18 cellular contexts compared by ENCODE assay signal in the genomic region with DNA sequence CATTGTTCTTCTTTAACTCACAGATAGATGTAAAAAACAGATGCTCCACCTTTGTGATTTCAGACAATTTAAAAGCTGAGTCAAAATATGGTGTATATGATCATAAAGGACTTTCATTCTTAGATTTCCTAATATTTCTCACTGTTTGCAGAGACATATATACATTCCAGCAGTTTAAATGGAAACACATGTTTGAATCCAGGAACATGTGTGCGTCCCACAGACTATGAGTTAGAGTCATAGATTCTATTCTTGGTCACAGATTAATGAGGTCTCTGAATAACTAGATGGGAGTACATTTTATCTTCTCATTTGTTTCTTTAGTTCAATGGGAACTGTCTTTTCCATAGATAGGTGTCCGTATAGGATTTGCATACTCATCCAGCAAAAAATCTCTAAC.
"Had no signal": no experiment of that assay in that cellular context is flagged by ENCODE, and none has a peak within 500 bp of the region (broad histone marks: within the 10 kb centered on the region; RNA-seq: fewer than 3 reads in every experiment).

No MANE protein-coding gene starts in this region.

- H3K27ac Mint-ChIP-seq: natural killer cell, T-cell had no signal

- ATAC-seq: heart left ventricle, left lung, natural killer cell, T-cell had no signal

- H3K9me3 Mint-ChIP-seq: T-cell had no signal

- H3K27me3 Mint-ChIP-seq: T-cell had no signal

- H3K36me3 Mint-ChIP-seq: natural killer cell, T-cell had no signal

- H3K27me3 ChIP-seq: heart left ventricle, left lung, sigmoid colon, suprapubic skin had no signal

- H3K36me3 ChIP-seq: heart left ventricle, left lung, sigmoid colon, suprapubic skin had no signal

- H3K4me1 Mint-ChIP-seq: natural killer cell, T-cell had no signal

- H3K4me1 ChIP-seq: left lung, sigmoid colon, suprapubic skin had no signal

- FAIRE-seq: islet of Langerhans had no signal

- H3K9me3 ChIP-seq: heart left ventricle, left lung, sigmoid colon, suprapubic skin had no signal

- H3K4me3 ChIP-seq: heart left ventricle, left lung, sigmoid colon, suprapubic skin had no signal

- H3K4me3 Mint-ChIP-seq: natural killer cell, T-cell had no signal

- DNase-seq: activated CD4-positive, alpha-beta T cell treated with anti-CD3 and anti-CD28 coated beads for 1 hour; activated CD4-positive, alpha-beta T cell treated with anti-CD3 and anti-CD28 coated beads, Interleukin-2, amount 50 U/mL, for 48 hours; activated CD8-positive, alpha-beta memory T cell treated with anti-CD3 and anti-CD28 coated beads, Interleukin-2, amount 50 U/mL, for 4 hours; activated naive CD4-positive, alpha-beta T cell; caudate nucleus; cortex of kidney; effector CD8-positive, alpha-beta T cell; heart left ventricle; left lung; natural killer cell; occipital lobe; sigmoid colon; stimulated activated CD4-positive, alpha-beta T cell treated with anti-CD3 and anti-CD28 coated beads, Interleukin-2, amount 100 ng/mL, for 48 hours; stimulated activated naive CD4-positive, alpha-beta T cell treated with Interleukin-2 at 50 U/mL for 16 hours; T-cell; T1000 had no signal

- H3K27ac ChIP-seq: heart left ventricle, left lung, sigmoid colon, suprapubic skin had no signal
